In the genomic region with DNA sequence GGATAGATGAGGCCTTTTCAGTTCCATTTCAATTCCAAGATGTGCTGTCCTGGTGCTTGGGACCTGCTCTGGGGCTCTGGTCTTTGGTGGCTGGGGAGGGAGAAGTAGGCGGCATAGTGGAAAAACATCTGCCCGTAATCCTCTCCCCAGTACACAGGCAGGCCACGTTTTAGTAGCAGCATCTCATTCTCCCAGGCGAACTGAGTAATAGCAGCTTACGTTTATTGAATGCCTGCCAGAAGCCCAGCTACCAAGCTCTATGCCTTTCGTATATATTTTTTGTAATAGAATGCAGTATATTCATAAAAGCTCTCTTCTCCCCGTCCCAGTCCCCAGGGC, we compare ENCODE assay signal across 10 cellular contexts. TPM values are rescaled to one million over a fixed set of nuclear protein-coding genes. Genes with fewer than 3 reads are reported as not detected.
DNase-seq lines count a peak whose midpoint lies in the region; ATAC-seq, FAIRE-seq and TF ChIP-seq lines count a peak whose summit lies in the region.
"Had no signal": no experiment of that assay in that cellular context is flagged by ENCODE, and none has a peak within 500 bp of the region (broad histone marks: within the 10 kb centered on the region; RNA-seq: fewer than 3 reads in every experiment).

No MANE protein-coding gene starts in this region.

- H3K4me1 Mint-ChIP-seq in WTC11, result peaks cover 40% of the 10 kb centered on the region
- H3K4me1 Mint-ChIP-seq in CD8-positive, alpha-beta T cell (ENCODE audit: low read depth), result peaks cover 35% of the 10 kb centered on the region

- H3K27ac Mint-ChIP-seq in WTC11, result peak overlapping the region; percentile 61; the same call in 1 of the 2 replicates
- H3K27ac Mint-ChIP-seq in CD8-positive, alpha-beta T cell, result no peak overlapping the region
- H3K27ac Mint-ChIP-seq: stimulated activated naive CD8-positive, alpha-beta T cell treated with anti-CD3 and anti-CD28 coated beads, Interleukin-15, Interleukin-2, amounts not matched to agents 100 ng/mL and 50 ng/mL, for 24 hours had no signal

- ATAC-seq in WTC11, result no peak
- peak in 1 of 2 donors; percentile 21 for ATAC-seq in gastrocnemius medialis
- no peak for ATAC-seq in CD8-positive, alpha-beta T cell

- no peaks in the 10 kb centered on the region for H3K9me3 Mint-ChIP-seq in WTC11
- H3K9me3 Mint-ChIP-seq in CD8-positive, alpha-beta T cell, result no peaks in the 10 kb centered on the region
- H3K9me3 Mint-ChIP-seq: stimulated activated naive CD8-positive, alpha-beta T cell treated with anti-CD3 and anti-CD28 coated beads, Interleukin-15, Interleukin-2, amounts not matched to agents 100 ng/mL and 50 ng/mL, for 24 hours had no signal

- no peak for TF ChIP-seq POLR2A in gastrocnemius medialis (IDR thresholded peaks at IDR 0.05)

- CTCF ChIA-PET in WTC11 (lab: Charles Lee), result interaction anchor here (1.3 to 3.5 kb wide), 8 partner anchors 12 to 98 kb away, joined by 3 to 27 read pairs (median 9); a partner anchor contains a TSS
- CTCF ChIA-PET in CD8-positive, alpha-beta T cell (lab: Charles Lee), result interaction anchor here (1.2 to 1.6 kb wide), 2 partner anchors 9 to 37 kb away, joined by 3 to 5 read pairs; no protein-coding TSS in a partner anchor

- H3K36me3 ChIP-seq in gastrocnemius medialis, result no peaks in the 10 kb centered on the region
- peaks cover 13% of the 10 kb centered on the region for H3K36me3 ChIP-seq in CD8-positive, alpha-beta T cell (ENCODE audit: insufficient read depth, low read length)

- no peaks in the 10 kb centered on the region for H3K36me3 Mint-ChIP-seq in WTC11
- H3K36me3 Mint-ChIP-seq in CD8-positive, alpha-beta T cell, result peaks cover 17% of the 10 kb centered on the region

- H3K4me1 ChIP-seq in gastrocnemius medialis, result peaks cover 80 to 84% of the 10 kb centered on the region in 2 donors
- H3K4me1 ChIP-seq in CD8-positive, alpha-beta T cell (ENCODE audit: insufficient read depth, low read length), result no peaks in the 10 kb centered on the region

- TF ChIP-seq CTCF in WTC11 (IDR thresholded peaks at IDR 0.05) (no peak), fibroblast of the aortic adventitia (IDR thresholded peaks at IDR 0.05; ENCODE audit: insufficient read depth, low read length) (no peak), gastrocnemius medialis (IDR thresholded peaks at IDR 0.05 in 4 of 5, conservative IDR thresholded peaks at IDR 0.05 in 1 of 5) (no peak)
- no peak for TF ChIP-seq CTCF in CD8-positive, alpha-beta T cell (IDR thresholded peaks at IDR 0.05)

- POLR2A ChIA-PET in WTC11 (lab: Charles Lee), result no interaction called here
- POLR2A ChIA-PET in CD8-positive, alpha-beta T cell (lab: Charles Lee), result interaction anchor here (0.8 to 1.4 kb wide), 2 partner anchors 12 to 16 kb away, joined by 4 read pairs; a partner anchor contains a TSS

- intact Hi-C loops in gastrocnemius medialis (cut with DNase I; ENCODE audit: low total_unique reads), result no loop called here
- intact Hi-C loops in CD8-positive, alpha-beta T cell (cut with DNase I, micrococcal nuclease), result no loop called here

- no peak overlapping the region for H3K4me3 ChIP-seq in fibroblast of the aortic adventitia (ENCODE audit: low read depth, low read length)
- H3K4me3 ChIP-seq in gastrocnemius medialis, result peak overlapping the region in 1 of 4 donors; percentile 49
- H3K4me3 ChIP-seq in CD8-positive, alpha-beta T cell (ENCODE audit: low read depth, low read length), result no peak overlapping the region

- H3K27me3 ChIP-seq in gastrocnemius medialis, result no peaks in the 10 kb centered on the region
- H3K27me3 ChIP-seq in CD8-positive, alpha-beta T cell (ENCODE audit: insufficient read depth, low read length), result no peaks in the 10 kb centered on the region

- H3K27me3 Mint-ChIP-seq in WTC11 (ENCODE audit: low read depth), result no peaks in the 10 kb centered on the region
- H3K27me3 Mint-ChIP-seq in CD8-positive, alpha-beta T cell (ENCODE audit: low read depth), result no peaks in the 10 kb centered on the region
- H3K27me3 Mint-ChIP-seq: stimulated activated naive CD8-positive, alpha-beta T cell treated with anti-CD3 and anti-CD28 coated beads, Interleukin-15, Interleukin-2, amounts not matched to agents 100 ng/mL and 50 ng/mL, for 24 hours had no signal

- FAIRE-seq in RCC 7860 (lab: Jason Lieb, UNC), result no peak

- DNase-seq in Daoy (ENCODE audit: low read depth) (peak; percentile 34), WTC11 (ENCODE audit: low spot score) (no peak), fibroblast of the aortic adventitia (ENCODE audit: low read depth) (peak; percentile 82), gastrocnemius medialis (no peak), NCI-H2171 treated with DMSO at 0.1 percent for 48 hours (lab: John Stamatoyannopoulos, UW) (no peak), occipital lobe (lab: John Stamatoyannopoulos, UW) (no peak), RCC 7860 (ENCODE audit: low spot score) (no peak)
- DNase-seq in CD8-positive, alpha-beta T cell, result no peak
- DNase-seq: activated CD4-positive, CD25-positive, alpha-beta regulatory T cell treated with anti-CD3 and anti-CD28 coated beads, Interleukin-2, amount 50 U/mL, for 72 hours had no signal

- H3K4me3 Mint-ChIP-seq in WTC11, result no peak overlapping the region
- H3K4me3 Mint-ChIP-seq in CD8-positive, alpha-beta T cell, result no peak overlapping the region
- H3K4me3 Mint-ChIP-seq: stimulated activated naive CD8-positive, alpha-beta T cell treated with anti-CD3 and anti-CD28 coated beads, Interleukin-15, Interleukin-2, amounts not matched to agents 100 ng/mL and 50 ng/mL, for 24 hours had no signal

- H3K9me3 ChIP-seq in gastrocnemius medialis, result no peaks in the 10 kb centered on the region
- no peaks in the 10 kb centered on the region for H3K9me3 ChIP-seq in CD8-positive, alpha-beta T cell (ENCODE audit: low read length)

- peak overlapping the region; percentile 96 to 98 (median 96) for H3K27ac ChIP-seq in gastrocnemius medialis
- no peak overlapping the region for H3K27ac ChIP-seq in CD8-positive, alpha-beta T cell (ENCODE audit: low read depth, low read length)

- in situ Hi-C loops in gastrocnemius medialis (cut with MboI; ENCODE audit: low sequenced_read_pairs in 4 of 4), result no loop called here

TF ChIP-seq in WTC11, 78 proteins besides CTCF, POLR2A, EP300 and RAD21:
- no peak for TF ChIP-seq HMGA2 (CRISPR knock-in tag; IDR thresholded peaks at IDR 0.05)
- no peak for TF ChIP-seq ZNF232 (CRISPR knock-in tag; IDR thresholded peaks at IDR 0.05)
- no peak for TF ChIP-seq TP53 (CRISPR knock-in tag; IDR thresholded peaks at IDR 0.05)

RNA-seq across cellular contexts. Expression of a gene that starts 11.4 kb away (rescaled TPM):
- 43.5 and 47.6 TPM in 2 replicates for total RNA-seq in Daoy (2014; rRNA removed; shearing (Covaris generic))
- total RNA-seq in WTC11 (2021), result 98.3 to 104 TPM (median 99.3 TPM) in 3 replicates
- total RNA-seq in fibroblast of the aortic adventitia (ENCODE audit: low replicate concordance), result 42.2 and 45.9 TPM in 2 replicates
- 100 to 1,000 TPM; 361 to 763 (median 473) TPM for total RNA-seq in gastrocnemius medialis
- total RNA-seq in occipital lobe, result 64.4 TPM
- total RNA-seq in CD8-positive, alpha-beta T cell, result 10 to 100 TPM; 83.7 to 95.2 TPM

RNA-seq across cellular contexts. Expression of a gene that starts 11.9 kb away (rescaled TPM):
- total RNA-seq in Daoy (2014; rRNA removed; shearing (Covaris generic)), result 148 and 239 TPM in 2 replicates
- 93.1 to 99.6 TPM (median 97.9 TPM) in 3 replicates for total RNA-seq in WTC11 (2021)
- 34.6 and 35.7 TPM in 2 replicates for total RNA-seq in fibroblast of the aortic adventitia (ENCODE audit: low replicate concordance)
- total RNA-seq in gastrocnemius medialis, result 10 to 100 TPM; 33.8 to 43.5 (median 38.9) TPM
- 35.7 TPM for total RNA-seq in occipital lobe
- 10 to 100 TPM; 52.9 to 57.4 TPM for total RNA-seq in CD8-positive, alpha-beta T cell

RNA-seq across cellular contexts. Expression of a gene that starts 33.8 kb away (rescaled TPM):
- total RNA-seq in Daoy (2014; rRNA removed; shearing (Covaris generic)), result 9.5 and 13.9 TPM in 2 replicates
- total RNA-seq in WTC11 (2021) (46.6 to 52.2 TPM (median 49.4 TPM) in 3 replicates), fibroblast of the aortic adventitia (ENCODE audit: low replicate concordance) (25.4 and 40.1 TPM in 2 replicates), gastrocnemius medialis (10 to 100 TPM; 48.1 to 93.6 (median 65.7) TPM), occipital lobe (15.6 TPM)
- total RNA-seq in CD8-positive, alpha-beta T cell, result 10 to 100 TPM; 27.0 to 33.5 TPM

Comparison
In these comparisons a context has a peak if more than half of its experiments do, and no peak if none do; other contexts are left out.
1. DNase-seq: peak in Daoy (single experiment) and fibroblast of the aortic adventitia (single experiment); none in WTC11 (single experiment), gastrocnemius medialis (0 of 2), NCI-H2171 treated with DMSO at 0.1 percent for 48 hours (single experiment), occipital lobe (single experiment), CD8-positive, alpha-beta T cell (0 of 7) and RCC 7860 (single experiment).